ENCODE assay signal across 13 cellular contexts in the genomic region with DNA sequence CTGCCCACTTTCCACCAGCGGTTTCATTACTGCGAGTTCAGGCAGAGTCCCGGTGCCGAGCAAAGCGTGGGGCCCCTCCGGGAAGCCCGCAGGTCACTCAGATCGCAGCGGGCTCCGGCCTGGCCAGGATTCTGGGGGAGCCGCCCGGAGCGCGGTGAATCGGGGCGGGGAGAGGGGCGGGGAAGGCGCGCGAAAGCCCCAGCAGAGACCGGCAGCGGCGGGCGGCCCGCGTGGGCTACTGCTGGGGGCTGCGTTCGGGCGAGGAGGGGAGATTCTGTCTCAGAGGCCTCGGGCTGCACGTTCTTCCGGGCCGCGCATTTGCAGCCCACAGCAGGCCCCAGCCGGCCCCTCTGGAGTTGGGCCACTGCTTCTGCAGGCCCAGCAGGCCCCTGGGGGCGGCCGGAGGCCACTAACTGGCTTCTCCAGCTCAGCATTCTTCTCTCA.
A peak's percentile ranks its signal among the peaks of the same experiment; 100 is the strongest.
DNase-seq lines count a peak whose midpoint lies in the region; ATAC-seq and TF ChIP-seq lines count a peak whose summit lies in the region.
"Had no signal": no experiment of that assay in that cellular context is flagged by ENCODE, and none has a peak within 500 bp of the region (broad histone marks: within the 10 kb centered on the region; RNA-seq: fewer than 3 reads in every experiment).

No MANE protein-coding gene starts in this region.

- TF ChIP-seq CTCF in fibroblast of villous mesenchyme (IDR thresholded peaks at IDR 0.05; ENCODE audit: insufficient read depth, low read depth, low read length): no peak
- no peak for TF ChIP-seq CTCF in type B pancreatic cell (conservative IDR thresholded peaks at IDR 0.05)

- peaks cover 5% of the 10 kb centered on the region for H3K27me3 Mint-ChIP-seq in activated T-cell treated with anti-CD3 and anti-CD28 coated beads, Interleukin-2, amount 50 U/mL, for 72 hours (ENCODE audit: low read depth)
- H3K27me3 Mint-ChIP-seq in naive B cell: peaks cover 11 to 25% (median 21%) of the 10 kb centered on the region in 3 donors
- H3K27me3 Mint-ChIP-seq in type B pancreatic cell: no peaks in the 10 kb centered on the region

- peak overlapping the region; percentile 42 to 51 for H3K4me3 Mint-ChIP-seq in activated T-cell treated with anti-CD3 and anti-CD28 coated beads, Interleukin-2, amount 50 U/mL, for 72 hours
- H3K4me3 Mint-ChIP-seq in naive B cell: peak overlapping the region in 5 of 8 donors; percentile 18 to 82 (median 62)
- peak overlapping the region; percentile 27 for H3K4me3 Mint-ChIP-seq in type B pancreatic cell

- H3K36me3 Mint-ChIP-seq in activated T-cell treated with anti-CD3 and anti-CD28 coated beads, Interleukin-2, amount 50 U/mL, for 72 hours (ENCODE audit: insufficient read depth in 2 of 2): peaks cover 0 to 4% of the 10 kb centered on the region in 2 donors
- H3K36me3 Mint-ChIP-seq in naive B cell: no peaks in the 10 kb centered on the region
- H3K36me3 Mint-ChIP-seq in type B pancreatic cell: no peaks in the 10 kb centered on the region

- no peak overlapping the region for H3K4me3 ChIP-seq in fibroblast of villous mesenchyme (ENCODE audit: low read depth, low read length)
- H3K4me3 ChIP-seq: lung had no signal

- no peak for DNase-seq in activated T-cell treated with anti-CD3 and anti-CD28 coated beads, Interleukin-2, amount 50 U/mL, for 72 hours
- DNase-seq in activated T-cell treated with anti-CD3 and anti-CD28 coated beads for 4 hours (no peak), fibroblast of villous mesenchyme (ENCODE audit: low read depth) (peak; percentile 20), naive B cell (no peak), type B pancreatic cell (ENCODE audit: extremely low spot score, unreplicated experiment) (no peak), mucosa of gallbladder (ENCODE audit: low spot score) (no peak), SKM-1 (lab: John Stamatoyannopoulos, UW; ENCODE audit: unreplicated experiment) (no peak)
- DNase-seq: activated CD8-positive, alpha-beta memory T cell treated with anti-CD3 and anti-CD28 coated beads, Interleukin-2, amount 50 U/mL, for 4 hours; effector memory CD4-positive, alpha-beta T cell; NCI-H526; T-helper 1 cell had no signal

- H3K27ac Mint-ChIP-seq in activated T-cell treated with anti-CD3 and anti-CD28 coated beads, Interleukin-2, amount 50 U/mL, for 72 hours: no peak overlapping the region
- no peak overlapping the region for H3K27ac Mint-ChIP-seq in naive B cell
- no peak overlapping the region for H3K27ac Mint-ChIP-seq in type B pancreatic cell

- H3K9me3 Mint-ChIP-seq in activated T-cell treated with anti-CD3 and anti-CD28 coated beads, Interleukin-2, amount 50 U/mL, for 72 hours: peaks cover 0 to 2% of the 10 kb centered on the region in 2 donors
- H3K9me3 Mint-ChIP-seq in naive B cell (no peaks in the 10 kb centered on the region), type B pancreatic cell (no peaks in the 10 kb centered on the region)

- peaks cover 11% of the 10 kb centered on the region for H3K4me1 Mint-ChIP-seq in activated T-cell treated with anti-CD3 and anti-CD28 coated beads, Interleukin-2, amount 50 U/mL, for 72 hours (ENCODE audit: low read depth)
- H3K4me1 Mint-ChIP-seq in naive B cell: peaks cover 12 to 20% (median 19%) of the 10 kb centered on the region in 3 donors
- H3K4me1 Mint-ChIP-seq in type B pancreatic cell (ENCODE audit: unreplicated experiment): peaks cover 14% of the 10 kb centered on the region

- peak in 1 of 2 donors; percentile 29 for ATAC-seq in activated T-cell treated with anti-CD3 and anti-CD28 coated beads, Interleukin-2, amount 50 U/mL, for 72 hours (replicated peaks in 1 of 2)
- no peak for ATAC-seq in naive B cell (ENCODE audit: low read depth in 2 of 2)
- no peak for ATAC-seq in GM21447 (IDR thresholded peaks at IDR 0.05; ENCODE audit: unreplicated experiment)
